In genomic region chr15:25512957-25513356, GRCh38 we compare ENCODE assay signal across 22 cellular contexts.
DNase-seq lines count a peak whose midpoint lies in the region; ATAC-seq and TF ChIP-seq lines count a peak whose summit lies in the region.
"Had no signal": no experiment of that assay in that cellular context is flagged by ENCODE, and none has a peak within 500 bp of the region (broad histone marks: within the 10 kb centered on the region; RNA-seq: fewer than 3 reads in every experiment).

No MANE protein-coding gene starts in this region.

- no peak for TF ChIP-seq CTCF in RWPE1 (conservative IDR thresholded peaks at IDR 0.05; ENCODE audit: low read depth)

- intact Hi-C loops in left ventricle myocardium superior (cut with micrococcal nuclease) (no loop called here), Right ventricle myocardium inferior (cut with DNase I) (no loop called here), sciatic nerve (cut with DNase I) (no loop called here)

- POLR2A ChIA-PET in RWPE1 (lab: Yijun Ruan, JAX; ENCODE audit: low non-redundant PET): no interaction called here

- DNase-seq in left ventricle myocardium superior (no peak), Right ventricle myocardium inferior (ENCODE audit: missing footprints) (no peak), sciatic nerve (ENCODE audit: low spot score) (no peak), GM19238 (ENCODE audit: insufficient read length, low spot score) (no peak), RWPE1 (ENCODE audit: low spot score) (no peak)
- DNase-seq: AML-193; Caco-2; Calu3; CD4-positive, alpha-beta T cell; CD8-positive, alpha-beta T cell; DMS 273 treated with DMSO at 0.1 percent for 48 hours; DMS153; DMS53; DMS79; DND-41; EL; GDM1 had no signal

- peak; percentile 43 for ATAC-seq in left ventricle myocardium superior
- ATAC-seq in Right ventricle myocardium inferior: no peak
- peak; percentile 30 for ATAC-seq in sciatic nerve
- ATAC-seq: A549; CD8-positive, alpha-beta T cell; GM12878 had no signal

- CTCF ChIA-PET in RWPE1 (lab: Yijun Ruan, JAX): no interaction called here

- H3K27ac ChIP-seq in RWPE1: no peak overlapping the region
- H3K27ac ChIP-seq: 22Rv1; A549; BLaER1 treated with 17β-estradiol and CSF1 and Interleukin-3, amounts not matched to agents 10 nM and 100 nM; C4-2B had no signal
